ENCODE assay signal across 34 cellular contexts in the genomic region with DNA sequence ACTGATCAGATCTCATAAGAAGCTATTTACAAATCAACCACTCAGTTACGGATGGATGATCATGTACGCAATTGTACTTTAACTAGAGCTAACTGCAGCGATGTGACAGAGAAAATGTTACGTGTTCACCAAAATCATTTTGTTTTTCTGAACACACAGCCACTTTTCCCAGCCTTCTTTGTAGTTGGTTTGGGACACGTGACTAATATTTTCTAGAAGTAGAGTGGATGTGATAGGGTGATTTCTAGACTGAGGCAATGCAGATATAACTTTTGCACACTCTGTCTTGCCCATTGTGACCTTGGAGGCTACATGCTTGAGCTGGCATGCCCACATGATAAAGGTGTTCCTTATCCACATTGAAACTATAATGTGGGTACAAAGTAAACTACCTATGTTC. TPM values are rescaled to one million over a fixed set of nuclear protein-coding genes. Genes with fewer than 3 reads are reported as not detected.
"Had no signal": no experiment of that assay in that cellular context is flagged by ENCODE, and none has a peak within 500 bp of the region (broad histone marks: within the 10 kb centered on the region; RNA-seq: fewer than 3 reads in every experiment).

No MANE protein-coding gene starts in this region.

- H3K9me3 ChIP-seq: adrenal gland, gastrocnemius medialis had no signal

- H3K27me3 ChIP-seq: adrenal gland, body of pancreas, gastrocnemius medialis had no signal

- H3K36me3 ChIP-seq: adrenal gland, esophagus muscularis mucosa, gastrocnemius medialis, heart left ventricle had no signal

- H3K4me3 ChIP-seq: adrenal gland, body of pancreas, esophagus muscularis mucosa, gastrocnemius medialis, heart left ventricle had no signal

- DNase-seq: activated CD4-positive, alpha-beta memory T cell treated with anti-CD3 and anti-CD28 coated beads for 36 hours; activated CD4-positive, alpha-beta T cell treated with anti-CD3 and anti-CD28 coated beads for 1 hour; activated CD4-positive, alpha-beta T cell treated with anti-CD3 and anti-CD28 coated beads for 4 hours; activated CD4-positive, alpha-beta T cell treated with anti-CD3 and anti-CD28 coated beads, Interleukin-2, amount 50 U/mL, for 1 hour; activated CD8-positive, alpha-beta memory T cell treated with anti-CD3 and anti-CD28 coated beads, Interleukin-2, amount 10 ng/mL, durations not matched to agents 7 days and 5 days; activated CD8-positive, alpha-beta memory T cell treated with anti-CD3 and anti-CD28 coated beads, Interleukin-2, amount 50 U/mL, for 4 hours; activated CD8-positive, alpha-beta T cell treated with anti-CD3 and anti-CD28 coated beads, Interleukin-2, amount 10 ng/mL, durations not matched to agents 7 days and 5 days; activated effector memory CD4-positive, alpha-beta T cell treated with anti-CD3 and anti-CD28 coated beads, Interleukin-2, amount 50 U/mL, for 16 hours; activated naive CD4-positive, alpha-beta T cell treated with anti-CD3 and anti-CD28 coated beads for 36 hours; activated naive CD8-positive, alpha-beta T cell treated with anti-CD3 and anti-CD28 coated beads for 36 hours; activated naive CD8-positive, alpha-beta T cell treated with anti-CD3 and anti-CD28 coated beads, Interleukin-2, amount 50 U/mL, for 24 hours; activated T-cell treated with anti-CD3 and anti-CD28 coated beads, Interleukin-2, amount 50 U/mL, for 1 hour; activated T-cell treated with anti-CD3 and anti-CD28 coated beads, Interleukin-2, amount 50 U/mL, for 48 hours; adrenal gland; amygdala; aorta; body of pancreas; caudate nucleus; cortex of kidney; dermis blood vessel endothelial cell; effector CD4-positive, alpha-beta T cell; effector memory CD8-positive, alpha-beta T cell; erythroblast; foreskin keratinocyte; gastrocnemius medialis; glutamatergic neuron; heart left ventricle; T-helper 2 cell had no signal

- ATAC-seq: activated CD8-positive, alpha-beta memory T cell treated with anti-CD3 and anti-CD28 coated beads, Interleukin-2, amount 10 ng/mL, durations not matched to agents 7 days and 5 days; activated CD8-positive, alpha-beta T cell treated with anti-CD3 and anti-CD28 coated beads, Interleukin-2, amount 10 ng/mL, durations not matched to agents 7 days and 5 days; activated naive CD8-positive, alpha-beta T cell treated with anti-CD3 and anti-CD28 coated beads, Interleukin-2, amount 50 U/mL, for 24 hours; body of pancreas; effector memory CD8-positive, alpha-beta T cell; foreskin keratinocyte; gastrocnemius medialis; heart left ventricle; WTC11 had no signal

- FAIRE-seq: colon had no signal

- H3K4me1 ChIP-seq: adrenal gland, body of pancreas, esophagus muscularis mucosa, gastrocnemius medialis, heart left ventricle had no signal

- H3K27ac ChIP-seq: adrenal gland, body of pancreas, esophagus muscularis mucosa, foreskin keratinocyte, gastrocnemius medialis, heart left ventricle, VCaP had no signal

RNA-seq across cellular contexts. Expression of a gene that starts 9.9 kb away (rescaled TPM):
- total RNA-seq: activated naive CD8-positive, alpha-beta T cell treated with anti-CD3 and anti-CD28 coated beads for 36 hours; activated T-helper 1 cell treated with anti-CD3 and anti-CD28 coated beads, Interleukin-12 subunit alpha, Interleukin-12 subunit beta, Interleukin-2, Interleukin-4 antibody, amounts not matched to agents 30 ng/mL and 10 ng/mL and 1 ng/mL, durations not matched to agents 14 hours and 24 hours and 36 hours; adrenal gland; chondrocyte; dermis blood vessel endothelial cell; esophagus muscularis mucosa; foreskin keratinocyte; gastrocnemius medialis; heart left ventricle had no signal
- polyA plus RNA-seq: adrenal gland, aorta, foreskin keratinocyte, heart left ventricle had no signal

RNA-seq across cellular contexts. Expression of a gene that starts 40.2 kb away (rescaled TPM):
- total RNA-seq: chondrocyte, dermis blood vessel endothelial cell, foreskin keratinocyte, WTC11 had no signal
- polyA plus RNA-seq: foreskin keratinocyte had no signal
